Comparison of ENCODE assay signal across 18 cellular contexts in genomic region chr9:93558503-93558902, GRCh38.
"Had no signal": no experiment of that assay in that cellular context is flagged by ENCODE, and none has a peak within 500 bp of the region (broad histone marks: within the 10 kb centered on the region; RNA-seq: fewer than 3 reads in every experiment).

No MANE protein-coding gene starts in this region.

- H3K9me3 Mint-ChIP-seq: activated B cell treated with CpG ODN at 0.5 μM for 24 hours; central memory CD8-positive, alpha-beta T cell; effector memory CD8-positive, alpha-beta T cell; memory B cell; stimulated activated naive CD8-positive, alpha-beta T cell treated with anti-CD3 and anti-CD28 coated beads, Interleukin-15, amount 100 ng/mL, for 72 hours; T-helper 1 cell treated with Interleukin-12 subunit alpha and Interleukin-12 subunit beta and Interleukin-4 antibody, amounts not matched to agents 30 μg/mL and 1 μg/mL, for 36 hours had no signal

- H3K27ac Mint-ChIP-seq: activated B cell treated with CpG ODN at 0.5 μM for 24 hours; activated CD4-positive, alpha-beta T cell treated with anti-CD3 and anti-CD28 coated beads for 36 hours; activated naive CD8-positive, alpha-beta T cell; memory B cell; T-helper 1 cell treated with Interleukin-12 subunit alpha and Interleukin-12 subunit beta and Interleukin-4 antibody, amounts not matched to agents 30 μg/mL and 1 μg/mL, for 36 hours had no signal

- ATAC-seq: activated CD4-positive, alpha-beta T cell treated with anti-CD3 and anti-CD28 coated beads for 36 hours; effector memory CD8-positive, alpha-beta T cell; stimulated activated naive CD8-positive, alpha-beta T cell treated with anti-CD3 and anti-CD28 coated beads, Interleukin-15, amount 100 ng/mL, for 72 hours had no signal

- DNase-seq: activated B cell treated with CpG ODN at 0.5 μM for 24 hours; activated CD4-positive, alpha-beta T cell treated with anti-CD3 and anti-CD28 coated beads for 36 hours; activated CD4-positive, alpha-beta T cell treated with anti-CD3 and anti-CD28 coated beads, Interleukin-2, amount 50 U/mL, for 4 hours; activated effector memory CD4-positive, alpha-beta T cell treated with anti-CD3 and anti-CD28 coated beads, Interleukin-2, amount 50 U/mL, for 16 hours; amniotic stem cell; dorsolateral prefrontal cortex; effector memory CD8-positive, alpha-beta T cell; hypothalamus; occipital lobe; posterior cingulate gyrus; spleen; stimulated activated CD4-positive, alpha-beta T cell treated with anti-CD3 and anti-CD28 coated beads, Interleukin-4, amount 100 ng/mL, for 24 hours; stimulated activated naive CD8-positive, alpha-beta T cell treated with anti-CD3 and anti-CD28 coated beads, Interleukin-15, amount 100 ng/mL, for 72 hours; T1000 had no signal
